8 cellular contexts compared by ENCODE assay signal in genomic region chr12:101671157-101671791, GRCh38. TPM values are rescaled to one million over a fixed set of nuclear protein-coding genes. Genes with fewer than 3 reads are reported as not detected.
DNase-seq lines count a peak whose midpoint lies in the region; ATAC-seq and TF ChIP-seq lines count a peak whose summit lies in the region.

No MANE protein-coding gene starts in this region.

- peak; percentile 8 for DNase-seq in NK-92 treated with Interleukin-12 subunit alpha and Interleukin-12 subunit beta, amount 100 ng/mL, for 24 hours (lab: John Stamatoyannopoulos, UW)
- DNase-seq in NK-92 (lab: John Stamatoyannopoulos, UW; ENCODE audit: unreplicated experiment) (no peak), SKM-1 (lab: John Stamatoyannopoulos, UW; ENCODE audit: unreplicated experiment) (peak; percentile 71), left cardiac atrium (no peak), SW 1271 (lab: John Stamatoyannopoulos, UW) (no peak), DMS 273 treated with DMSO at 0.1 percent for 48 hours (lab: John Stamatoyannopoulos, UW) (no peak), mammary epithelial cell (no peak)

- CTCF ChIA-PET in mammary epithelial cell (lab: Charles Lee; ENCODE audit: low non-redundant PET), result no interaction called here

- H3K4me1 ChIP-seq in mammary epithelial cell (ENCODE audit: insufficient read depth, low read length), result no peaks in the 10 kb centered on the region

- TF ChIP-seq CTCF in mammary epithelial cell (conservative IDR thresholded peaks at IDR 0.05 in 1 of 2, IDR thresholded peaks at IDR 0.05 in 1 of 2; ENCODE audit: extremely low read depth in 1 of 2, insufficient read depth in 1 of 2, low read depth in 1 of 2, low read length in 2 of 2), result no peak

- BruUV-seq in mammary epithelial cell (replicated peaks; lab: Mats Ljungman, UMichigan), result no TSS peak

- no peaks in the 10 kb centered on the region for H3K27me3 ChIP-seq in mammary epithelial cell (ENCODE audit: insufficient read depth, low read length)

- H3K4me2 ChIP-seq in mammary epithelial cell (ENCODE audit: insufficient read depth, low read depth, low read length), result no peak overlapping the region

- H3K9me3 ChIP-seq in mammary epithelial cell (replicated peaks; ENCODE audit: insufficient read depth, low read length), result no peaks in the 10 kb centered on the region

- in situ Hi-C loops in mammary epithelial cell (cut with MboI; ENCODE audit: low sequenced_read_pairs in 2 of 2), result no loop called here

- dilution Hi-C loops in mammary epithelial cell (cut with HindIII; ENCODE audit: low sequenced_read_pairs), result no loop called here

- no peak overlapping the region for H3K4me3 ChIP-seq in mammary epithelial cell (replicated peaks in 1 of 3; ENCODE audit: insufficient read depth in 1 of 3, low read depth in 2 of 3, low read length in 3 of 3)

- 81% methylated on average over 6 of the region's 6 CpGs for WGBS in mammary epithelial cell (ENCODE audit: low coverage, missing lambda C conversion rate)

- no peak overlapping the region for H3K9ac ChIP-seq in mammary epithelial cell (ENCODE audit: insufficient read depth, low read length)

- intact Hi-C loops in left cardiac atrium (cut with DNase I), result no loop called here
- intact Hi-C loops in mammary epithelial cell (cut with micrococcal nuclease), result no loop called here

- ATAC-seq in HG02938 (IDR thresholded peaks at IDR 0.05; ENCODE audit: unreplicated experiment) (peak; percentile 84), left cardiac atrium (peak; percentile 47 to 78)

- H3K36me3 ChIP-seq in mammary epithelial cell (ENCODE audit: insufficient read depth, low read length), result no peaks in the 10 kb centered on the region

- no peaks in the 10 kb centered on the region for H3K79me2 ChIP-seq in mammary epithelial cell (ENCODE audit: insufficient read depth, low read length)

- no peaks in the 10 kb centered on the region for H4K20me1 ChIP-seq in mammary epithelial cell (ENCODE audit: insufficient read depth, low read length)

- no peak overlapping the region for H2AFZ ChIP-seq in mammary epithelial cell (ENCODE audit: low read depth, low read length)

- no peak overlapping the region for H3K27ac ChIP-seq in mammary epithelial cell (ENCODE audit: insufficient read depth, low read depth, low read length)

RNA-seq across cellular contexts. Expression of gene CHPT1, which starts 26.2 kb away (rescaled TPM):
- 100 to 1,000 TPM in 1 of 2 donors, 10 to 100 TPM in 1; 90.8 to 132 TPM for total RNA-seq in left cardiac atrium
- total RNA-seq in mammary epithelial cell, result 10 to 100 TPM; 16.5 to 17.2 TPM
- polyA plus RNA-seq in mammary epithelial cell, result 10.7 TPM
- polyA minus RNA-seq in mammary epithelial cell, result 17.9 TPM

Comparison
In these comparisons a context has a peak if more than half of its experiments do, and no peak if none do; other contexts are left out.
1. DNase-seq: peak in NK-92 treated with Interleukin-12 subunit alpha and Interleukin-12 subunit beta, amount 100 ng/mL, for 24 hours (single experiment) and SKM-1 (single experiment); none in NK-92 (single experiment), left cardiac atrium (single experiment), SW 1271 (0 of 2), DMS 273 treated with DMSO at 0.1 percent for 48 hours (single experiment) and mammary epithelial cell (single experiment).
2. RNA of gene CHPT1, which starts 26.2 kb away (total RNA-seq): 90.8 to 132 TPM in left cardiac atrium; 16.5 to 17.2 TPM in mammary epithelial cell; every median in the first group is over 4 times any median in the second.